ENCODE assay signal across 9 cellular contexts in the genomic region with DNA sequence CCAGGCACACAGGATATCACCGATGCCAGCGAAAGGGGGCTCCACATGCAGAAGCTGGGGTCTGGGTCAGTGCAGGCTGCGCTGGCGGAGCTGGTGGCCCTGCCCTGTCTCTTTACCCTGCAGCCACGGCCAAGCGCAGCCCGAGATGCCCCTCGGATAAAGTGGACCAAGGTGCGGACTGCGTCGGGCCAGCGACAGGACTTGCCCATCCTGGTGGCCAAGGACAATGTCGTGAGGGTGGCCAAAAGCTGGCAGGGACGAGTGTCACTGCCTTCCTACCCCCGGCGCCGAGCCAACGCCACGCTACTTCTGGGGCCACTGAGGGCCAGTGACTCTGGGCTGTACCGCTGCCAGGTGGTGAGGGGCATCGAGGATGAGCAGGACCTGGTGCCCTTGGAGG. TPM values are rescaled to one million over a fixed set of nuclear protein-coding genes. Genes with fewer than 3 reads are reported as not detected.
"Had no signal": no experiment of that assay in that cellular context is flagged by ENCODE, and none has a peak within 500 bp of the region (broad histone marks: within the 10 kb centered on the region; RNA-seq: fewer than 3 reads in every experiment).

No MANE protein-coding gene starts in this region.

- H3K9me3 Mint-ChIP-seq: GM23338 had no signal

- H3K9me3 ChIP-seq: HAP-1 had no signal

- H3K27ac Mint-ChIP-seq: GM23338, HFFc6 had no signal

- H3K36me3 ChIP-seq: HAP-1 had no signal

- H3K4me3 Mint-ChIP-seq: GM23338, HFFc6 had no signal

- ATAC-seq: GM23338, HCT116 had no signal

- H3K4me3 ChIP-seq: GM23338, HAP-1 had no signal

- H3K4me2 ChIP-seq: GM23338 had no signal

- H2AFZ ChIP-seq: GM23338 had no signal

- H3K27ac ChIP-seq: HL-60 had no signal

- DNase-seq: H7, HFFc6, IMR-90 had no signal

- H3K4me1 ChIP-seq: HAP-1 had no signal

RNA-seq across cellular contexts. Expression of gene NCAN, which starts 7.2 kb away (rescaled TPM):
- total RNA-seq: H4, HFFc6, HT1080, IMR-90 had no signal
- polyA plus RNA-seq: IMR-90 had no signal

RNA-seq across cellular contexts. Expression of gene MEF2B, which starts 48.8 kb away (rescaled TPM):
- total RNA-seq: HT1080 had no signal
